ENCODE assay signal across 8 cellular contexts in the genomic region with DNA sequence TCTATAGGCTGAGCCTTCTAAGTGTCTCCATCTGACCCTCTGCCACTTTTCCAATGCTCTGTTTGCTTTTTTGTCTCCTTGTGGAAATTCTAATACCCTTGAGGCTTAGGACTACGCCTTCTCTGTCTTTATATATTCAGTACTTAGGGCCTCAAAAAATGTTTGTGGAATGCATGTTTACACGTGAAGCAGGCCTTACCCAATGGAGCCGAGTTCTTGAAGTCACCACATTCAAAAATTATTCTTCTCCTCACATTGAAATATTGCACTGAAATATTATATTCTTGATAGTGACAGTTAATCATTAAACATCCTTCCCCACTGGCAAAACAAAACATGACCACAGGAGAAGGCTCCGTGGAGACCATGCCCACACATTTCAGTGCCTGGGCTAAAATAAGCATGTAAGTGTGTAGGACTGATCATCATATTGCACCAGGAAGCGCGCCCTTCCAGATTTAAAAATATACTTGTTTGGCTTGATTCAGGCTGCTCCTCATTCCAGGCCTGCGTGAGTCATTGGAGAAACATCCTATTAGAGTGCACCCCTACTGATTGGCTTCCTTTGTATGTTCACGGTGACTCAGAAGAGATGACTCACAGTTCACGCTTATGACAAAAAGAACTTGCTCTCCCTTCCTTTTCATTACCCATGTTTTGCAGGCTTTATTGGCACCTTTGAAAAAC.
A peak's percentile ranks its signal among the peaks of the same experiment; 100 is the strongest.
DNase-seq lines count a peak whose midpoint lies in the region; ATAC-seq, FAIRE-seq and TF ChIP-seq lines count a peak whose summit lies in the region.

No MANE protein-coding gene starts in this region.

- H3K36me3 ChIP-seq in brain microvascular endothelial cell (replicated peaks) (no peaks in the 10 kb centered on the region), spleen (peaks cover 0 to 41% (median 3%) of the 10 kb centered on the region in 6 donors)

- DNase-seq in A549 (ENCODE audit: low read depth in 1 of 2, low spot score in 1 of 2), result peak; percentile 87 to 98
- DNase-seq in SIG-M5 (lab: John Stamatoyannopoulos, UW), result peak; percentile 78
- peak; percentile 99 for DNase-seq in brain microvascular endothelial cell
- DNase-seq in iPS-NIHi7 (ENCODE audit: extremely low spot score), result peak; percentile 80
- DNase-seq in spleen, result no peak
- no peak for DNase-seq in NCI-H1048 (lab: John Stamatoyannopoulos, UW)

- no peaks in the 10 kb centered on the region for H3K9me3 ChIP-seq in A549
- H3K9me3 ChIP-seq in spleen, result no peaks in the 10 kb centered on the region

- peak overlapping the region; percentile 62 for H3K4me2 ChIP-seq in A549

- intact Hi-C loops in spleen (cut with DNase I; ENCODE audit: low total_unique reads), result no loop called here

- in situ Hi-C loops in brain microvascular endothelial cell (cut with HindIII; ENCODE audit: low pct_ligation_motif_present, low sequenced_read_pairs), result no loop called here

- H3K4me1 ChIP-seq in A549 (peaks cover 19% of the 10 kb centered on the region), spleen (peaks cover 0 to 22% (median 3%) of the 10 kb centered on the region in 6 donors)

- peak in 1 of 2 experiments; percentile 21; a peak in 1 of 5 replicates for TF ChIP-seq EP300 in A549 (IDR thresholded peaks at IDR 0.05)

- ATAC-seq in A549 (peak; percentile 99 to 100), HG03565 (IDR thresholded peaks at IDR 0.05; ENCODE audit: unreplicated experiment) (peak; percentile 38), HG03378 (IDR thresholded peaks at IDR 0.05; ENCODE audit: unreplicated experiment) (no peak)

- CTCF ChIA-PET in A549 (lab: Yijun Ruan, JAX), result interaction anchor here (1.4 kb wide), 1 partner anchor 544 kb away, joined by 4 read pairs; no protein-coding TSS in a partner anchor

- POLR2A ChIA-PET in A549 (lab: Yijun Ruan, JAX), result no interaction called here

- no peak for TF ChIP-seq CTCF in A549 (IDR thresholded peaks at IDR 0.05)
- no peak for TF ChIP-seq CTCF in brain microvascular endothelial cell (IDR thresholded peaks at IDR 0.05; ENCODE audit: low read depth, low read length, missing control alignments)
- TF ChIP-seq CTCF in spleen (IDR thresholded peaks at IDR 0.05 in 8 of 11, conservative IDR thresholded peaks at IDR 0.05 in 3 of 11), result no peak

- under 1% methylated on average over 9 of the region's 9 CpGs for WGBS in A549 (ENCODE audit: missing lambda C conversion rate)
- WGBS in spleen, 5 donors, result 55 to 84% (median 68%) methylated on average over 9 of the region's 9 CpGs

- peak; percentile 99 for FAIRE-seq in A549 (lab: Jason Lieb, UNC)

- H3K27ac ChIP-seq in A549, result peak overlapping the region; percentile 69 to 87
- H3K27ac ChIP-seq in brain microvascular endothelial cell, result peak overlapping the region; percentile 39
- peak overlapping the region in 6 of 8 donors; percentile 17 to 64 (median 50) for H3K27ac ChIP-seq in spleen

- TF ChIP-seq POLR2A in A549 (IDR thresholded peaks at IDR 0.05; ENCODE audit: low read length) (no peak), spleen (IDR thresholded peaks at IDR 0.05) (no peak)

- H3K27me3 ChIP-seq in brain microvascular endothelial cell (replicated peaks) (no peaks in the 10 kb centered on the region), spleen (replicated peaks in 1 of 7) (no peaks in the 10 kb centered on the region)

- H3K4me3 ChIP-seq in A549 (no peak overlapping the region), brain microvascular endothelial cell (ENCODE audit: low read depth, low read length) (no peak overlapping the region), spleen (no peak overlapping the region)

- peak; percentile 15 to 36; a peak in 1 of 5 replicates for TF ChIP-seq RAD21 in A549 (conservative IDR thresholded peaks at IDR 0.05 in 1 of 2, IDR thresholded peaks at IDR 0.05 in 1 of 2)

TF ChIP-seq in A549, 52 proteins besides CTCF, POLR2A, EP300 and RAD21:
- TF ChIP-seq EHF (CRISPR knock-in tag; IDR thresholded peaks at IDR 0.05) (peak; percentile 86), CEBPB (IDR thresholded peaks at IDR 0.05) (peak in 1 of 2 experiments; percentile 43; a peak in 1 of 4 replicates), GATA3 (IDR thresholded peaks at IDR 0.05; ENCODE audit: borderline replicate concordance) (peak; percentile 71; the same call in 1 of the 2 replicates), TFCP2L1 (CRISPR knock-in tag; IDR thresholded peaks at IDR 0.05) (no peak), JUN (IDR thresholded peaks at IDR 0.05) (peak; percentile 82 to 87; a peak in 4 of 5 replicates), HOXB13 (CRISPR knock-in tag; IDR thresholded peaks at IDR 0.05; ENCODE audit: low read depth) (peak; percentile 19; the same call in 1 of the 2 replicates), SMC3 (IDR thresholded peaks at IDR 0.05) (no peak), HDAC2 (IDR thresholded peaks at IDR 0.05) (no peak), FOSL2 (IDR thresholded peaks at IDR 0.05) (peak; percentile 100), FOSL2 (CRISPR knock-in tag; IDR thresholded peaks at IDR 0.05) (peak; percentile 100), TP53 (CRISPR knock-in tag; IDR thresholded peaks at IDR 0.05) (no peak), MAFK (IDR thresholded peaks at IDR 0.05; ENCODE audit: partially characterized antibody) (peak; percentile 12), JUNB (IDR thresholded peaks at IDR 0.05) (peak; percentile 99), MYC (IDR thresholded peaks at IDR 0.05; ENCODE audit: borderline replicate concordance, low read length) (0 out of 2 replicates have a peak, but pooled peaks have one; percentile 30), ZNF302 (CRISPR knock-in tag; IDR thresholded peaks at IDR 0.05) (peak; percentile 88), HOXB5 (CRISPR knock-in tag; IDR thresholded peaks at IDR 0.05) (0 out of 2 replicates have a peak, but pooled peaks have one; percentile 22), MAX (IDR thresholded peaks at IDR 0.05) (peak; percentile 82), HEYL (CRISPR knock-in tag; IDR thresholded peaks at IDR 0.05) (no peak)
- TF ChIP-seq, protein P1, sequence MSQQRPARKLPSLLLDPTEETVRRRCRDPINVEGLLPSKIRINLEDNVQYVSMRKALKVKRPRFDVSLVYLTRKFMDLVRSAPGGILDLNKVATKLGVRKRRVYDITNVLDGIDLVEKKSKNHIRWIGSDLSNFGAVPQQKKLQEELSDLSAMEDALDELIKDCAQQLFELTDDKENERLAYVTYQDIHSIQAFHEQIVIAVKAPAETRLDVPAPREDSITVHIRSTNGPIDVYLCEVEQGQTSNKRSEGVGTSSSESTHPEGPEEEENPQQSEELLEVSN (IDR thresholded peaks at IDR 0.05; ENCODE audit: borderline replicate concordance, low read depth), result peak; percentile 27; the same call in 1 of the 2 replicates
- TF ChIP-seq, protein P2, sequence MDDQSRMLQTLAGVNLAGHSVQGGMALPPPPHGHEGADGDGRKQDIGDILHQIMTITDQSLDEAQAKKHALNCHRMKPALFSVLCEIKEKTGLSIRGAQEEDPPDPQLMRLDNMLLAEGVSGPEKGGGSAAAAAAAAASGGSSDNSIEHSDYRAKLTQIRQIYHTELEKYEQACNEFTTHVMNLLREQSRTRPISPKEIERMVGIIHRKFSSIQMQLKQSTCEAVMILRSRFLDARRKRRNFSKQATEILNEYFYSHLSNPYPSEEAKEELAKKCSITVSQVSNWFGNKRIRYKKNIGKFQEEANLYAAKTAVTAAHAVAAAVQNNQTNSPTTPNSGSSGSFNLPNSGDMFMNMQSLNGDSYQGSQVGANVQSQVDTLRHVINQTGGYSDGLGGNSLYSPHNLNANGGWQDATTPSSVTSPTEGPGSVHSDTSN (IDR thresholded peaks at IDR 0.05), result 0 out of 2 replicates have a peak, but pooled peaks have one; percentile 17
- TF ChIP-seq, protein P3, sequence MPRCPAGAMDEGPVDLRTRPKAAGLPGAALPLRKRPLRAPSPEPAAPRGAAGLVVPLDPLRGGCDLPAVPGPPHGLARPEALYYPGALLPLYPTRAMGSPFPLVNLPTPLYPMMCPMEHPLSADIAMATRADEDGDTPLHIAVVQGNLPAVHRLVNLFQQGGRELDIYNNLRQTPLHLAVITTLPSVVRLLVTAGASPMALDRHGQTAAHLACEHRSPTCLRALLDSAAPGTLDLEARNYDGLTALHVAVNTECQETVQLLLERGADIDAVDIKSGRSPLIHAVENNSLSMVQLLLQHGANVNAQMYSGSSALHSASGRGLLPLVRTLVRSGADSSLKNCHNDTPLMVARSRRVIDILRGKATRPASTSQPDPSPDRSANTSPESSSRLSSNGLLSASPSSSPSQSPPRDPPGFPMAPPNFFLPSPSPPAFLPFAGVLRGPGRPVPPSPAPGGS (IDR thresholded peaks at IDR 0.05), result peak; percentile 46; the same call in 1 of the 3 replicates
- TF ChIP-seq, protein P4, sequence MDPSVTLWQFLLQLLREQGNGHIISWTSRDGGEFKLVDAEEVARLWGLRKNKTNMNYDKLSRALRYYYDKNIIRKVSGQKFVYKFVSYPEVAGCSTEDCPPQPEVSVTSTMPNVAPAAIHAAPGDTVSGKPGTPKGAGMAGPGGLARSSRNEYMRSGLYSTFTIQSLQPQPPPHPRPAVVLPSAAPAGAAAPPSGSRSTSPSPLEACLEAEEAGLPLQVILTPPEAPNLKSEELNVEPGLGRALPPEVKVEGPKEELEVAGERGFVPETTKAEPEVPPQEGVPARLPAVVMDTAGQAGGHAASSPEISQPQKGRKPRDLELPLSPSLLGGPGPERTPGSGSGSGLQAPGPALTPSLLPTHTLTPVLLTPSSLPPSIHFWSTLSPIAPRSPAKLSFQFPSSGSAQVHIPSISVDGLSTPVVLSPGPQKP (IDR thresholded peaks at IDR 0.05; ENCODE audit: low read depth, low read length), result no peak
- TF ChIP-seq, protein P5, sequence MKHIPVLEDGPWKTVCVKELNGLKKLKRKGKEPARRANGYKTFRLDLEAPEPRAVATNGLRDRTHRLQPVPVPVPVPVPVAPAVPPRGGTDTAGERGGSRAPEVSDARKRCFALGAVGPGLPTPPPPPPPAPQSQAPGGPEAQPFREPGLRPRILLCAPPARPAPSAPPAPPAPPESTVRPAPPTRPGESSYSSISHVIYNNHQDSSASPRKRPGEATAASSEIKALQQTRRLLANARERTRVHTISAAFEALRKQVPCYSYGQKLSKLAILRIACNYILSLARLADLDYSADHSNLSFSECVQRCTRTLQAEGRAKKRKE (CRISPR knock-in tag; IDR thresholded peaks at IDR 0.05; ENCODE audit: low read depth), result 0 out of 2 replicates have a peak, but pooled peaks have one; percentile 25

Comparison
In these comparisons a context has a peak if more than half of its experiments do, and no peak if none do; other contexts are left out.
1. DNase-seq: peak in A549 (2 of 2), SIG-M5 (single experiment), brain microvascular endothelial cell (single experiment) and iPS-NIHi7 (single experiment); none in spleen (single experiment) and NCI-H1048 (single experiment).
2. Peak in every context shown above with its lines, with median percentiles within 50 percentile points of each other: H3K27ac ChIP-seq.